ENCODE assay signal across 8 cellular contexts in the genomic region with DNA sequence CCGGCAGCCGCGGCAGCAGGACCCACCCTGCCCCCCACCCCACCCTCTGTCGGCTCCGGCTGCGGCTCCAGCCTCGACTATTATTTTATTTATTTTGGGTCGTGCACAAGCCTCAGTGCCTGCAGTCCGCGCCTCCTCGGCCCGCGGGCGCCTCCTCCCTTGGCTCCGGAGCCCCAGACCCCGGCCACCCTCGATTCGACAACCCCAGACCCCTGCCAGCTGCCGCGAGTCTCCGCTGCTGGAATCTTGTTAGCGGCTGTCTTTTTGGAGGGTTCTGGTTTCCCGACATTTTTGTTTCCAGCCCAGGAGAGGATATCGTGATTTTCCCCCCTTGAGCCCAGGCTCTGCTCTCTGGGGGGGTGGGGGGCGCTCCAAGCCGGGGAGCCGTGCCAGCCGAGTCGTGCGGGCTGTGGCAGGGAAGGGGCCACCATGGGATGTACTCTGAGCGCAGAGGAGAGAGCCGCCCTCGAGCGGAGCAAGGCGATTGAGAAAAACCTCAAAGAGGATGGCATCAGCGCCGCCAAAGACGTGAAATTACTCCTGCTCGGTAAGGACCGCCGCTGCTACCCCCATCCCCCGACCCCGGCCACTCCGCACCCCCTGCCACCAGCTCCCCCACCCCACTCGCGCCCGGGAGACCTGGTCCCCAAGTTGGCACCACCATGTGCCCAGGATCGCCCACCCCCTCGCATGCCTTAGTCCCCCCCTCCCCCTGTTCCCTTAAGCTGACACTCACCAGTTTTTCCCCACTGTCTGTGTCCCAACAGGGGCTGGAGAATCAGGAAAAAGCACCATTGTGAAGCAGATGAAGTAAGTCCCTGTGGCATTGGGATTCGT. TPM values are rescaled to one million over a fixed set of nuclear protein-coding genes. Genes with fewer than 3 reads are reported as not detected.
DNase-seq lines count a peak whose midpoint lies in the region; ATAC-seq and TF ChIP-seq lines count a peak whose summit lies in the region.

No MANE protein-coding gene starts in this region.

- TF ChIP-seq CTCF in DND-41 (IDR thresholded peaks at IDR 0.05; ENCODE audit: borderline replicate concordance, extremely low read depth, low read length, poor library complexity, severe bottlenecking) = no peak
- no peak for TF ChIP-seq CTCF in OCI-LY3 (IDR thresholded peaks at IDR 0.05; ENCODE audit: low read depth, low read length)
- no peak for TF ChIP-seq CTCF in fibroblast of pulmonary artery (IDR thresholded peaks at IDR 0.05; ENCODE audit: low read length, missing control alignments)
- no peak for TF ChIP-seq CTCF in psoas muscle (IDR thresholded peaks at IDR 0.05)
- no peak for TF ChIP-seq CTCF in OCI-LY7 (conservative IDR thresholded peaks at IDR 0.05; ENCODE audit: low read length)

- POLR2A ChIA-PET in OCI-LY7 (lab: Charles Lee) = interaction anchor here (0.7 kb wide), 1 partner anchor 19 kb away, joined by 4 read pairs; no protein-coding TSS in a partner anchor

- no peaks in the 10 kb centered on the region for H3K27me3 ChIP-seq in DND-41 (ENCODE audit: insufficient read depth, low read length, poor library complexity)
- peaks cover 73% of the 10 kb centered on the region for H3K27me3 ChIP-seq in OCI-LY3 (ENCODE audit: low read depth, low read length)
- H3K27me3 ChIP-seq in psoas muscle (ENCODE audit: insufficient read depth in 3 of 3, low read length in 2 of 3) = peaks cover 0 to 85% (median 11%) of the 10 kb centered on the region in 3 donors

- no TSS peak for BruUV-seq in OCI-LY7 (replicated peaks; lab: Mats Ljungman, UMichigan)

- CTCF ChIA-PET in OCI-LY7 (lab: Charles Lee; ENCODE audit: unreplicated experiment) = no interaction called here

- no peaks in the 10 kb centered on the region for H3K9me2 ChIP-seq in OCI-LY7 (ENCODE audit: insufficient read depth, low read length)

- H3K4me2 ChIP-seq in DND-41 (ENCODE audit: insufficient read depth, low read length) (peak overlapping the region; percentile 94), OCI-LY3 (ENCODE audit: low read length) (peak overlapping the region; percentile 78), OCI-LY7 (ENCODE audit: low read length) (no peak overlapping the region)

- H3K27ac ChIP-seq in DND-41 (ENCODE audit: low read length) (peak overlapping the region; percentile 62), OCI-LY3 (ENCODE audit: low read length) (no peak overlapping the region), psoas muscle (peak overlapping the region; percentile 16), OCI-LY7 (ENCODE audit: low read depth, low read length, poor library complexity, severe bottlenecking) (no peak overlapping the region)

- ATAC-seq in DND-41 (ENCODE audit: insufficient read depth, low read depth) (peak; percentile 58), psoas muscle (no peak), HG03460 (IDR thresholded peaks at IDR 0.05; ENCODE audit: unreplicated experiment) (no peak), HG02610 (IDR thresholded peaks at IDR 0.05; ENCODE audit: unreplicated experiment) (no peak)

- DNase-seq in DND-41 (peak; percentile 56), fibroblast of pulmonary artery (ENCODE audit: low read depth) (no peak), psoas muscle (peak in 1 of 2 donors; percentile 48), OCI-LY7 (ENCODE audit: low spot score) (no peak), germinal center (ENCODE audit: low spot score) (no peak)

- peak overlapping the region; percentile 66 for H3K9ac ChIP-seq in DND-41 (ENCODE audit: low read depth, low read length)
- H3K9ac ChIP-seq in OCI-LY3 (ENCODE audit: low read length) = no peak overlapping the region

- H3K4me3 ChIP-seq in DND-41 (ENCODE audit: low read depth in 1 of 2, low read length in 2 of 2) = peak overlapping the region; percentile 61 to 86
- H3K4me3 ChIP-seq in OCI-LY3 (ENCODE audit: low read length) = peak overlapping the region; percentile 94
- peak overlapping the region; percentile 10 for H3K4me3 ChIP-seq in fibroblast of pulmonary artery (replicated peaks; ENCODE audit: low read depth, low read length)
- peak overlapping the region; percentile 65 for H3K4me3 ChIP-seq in psoas muscle
- H3K4me3 ChIP-seq in OCI-LY7 (ENCODE audit: low read depth, low read length, poor library complexity, severe bottlenecking) = no peak overlapping the region

- H2AFZ ChIP-seq in DND-41 (ENCODE audit: low read depth, low read length) (peak overlapping the region; percentile 69), OCI-LY3 (ENCODE audit: low read depth, low read length) (peak overlapping the region; percentile 80), OCI-LY7 (ENCODE audit: low read length) (no peak overlapping the region)

- no peaks in the 10 kb centered on the region for H3K9me3 ChIP-seq in DND-41 (ENCODE audit: insufficient read depth, low read length, severe bottlenecking)
- no peaks in the 10 kb centered on the region for H3K9me3 ChIP-seq in OCI-LY3 (ENCODE audit: insufficient read depth, low read length)
- no peaks in the 10 kb centered on the region for H3K9me3 ChIP-seq in psoas muscle
- H3K9me3 ChIP-seq in OCI-LY7 (ENCODE audit: low read length) = no peaks in the 10 kb centered on the region

- H3K4me1 ChIP-seq in DND-41 (ENCODE audit: insufficient read depth, low read length) = peaks cover 52% of the 10 kb centered on the region
- H3K4me1 ChIP-seq in OCI-LY3 (ENCODE audit: low read length) = peaks cover 9% of the 10 kb centered on the region
- no peaks in the 10 kb centered on the region for H3K4me1 ChIP-seq in psoas muscle
- H3K4me1 ChIP-seq in OCI-LY7 (ENCODE audit: insufficient read depth, low read length, poor library complexity, severe bottlenecking) = no peaks in the 10 kb centered on the region

- WGBS in psoas muscle, 3 donors = 0 to 2% (median 1%) methylated on average over 45 to 50 of the region's 50 CpGs

- H3K36me3 ChIP-seq in DND-41 (ENCODE audit: insufficient read depth, low read length) (no peaks in the 10 kb centered on the region), OCI-LY3 (replicated peaks; ENCODE audit: low read depth, low read length) (no peaks in the 10 kb centered on the region), psoas muscle (ENCODE audit: insufficient read depth in 1 of 2, low read depth in 1 of 2) (no peaks in the 10 kb centered on the region), OCI-LY7 (ENCODE audit: insufficient read depth, low read length) (no peaks in the 10 kb centered on the region)

- intact Hi-C loops in psoas muscle (cut with DNase I) (no loop called here), OCI-LY7 (cut with micrococcal nuclease; ENCODE audit: unreplicated experiment) (no loop called here)

- H4K20me1 ChIP-seq in DND-41 (ENCODE audit: insufficient read depth, low read length) = peaks cover 4% of the 10 kb centered on the region; the same call in 1 of the 2 replicates
- no peaks in the 10 kb centered on the region; the same call in 1 of the 2 replicates for H4K20me1 ChIP-seq in OCI-LY3 (ENCODE audit: insufficient read depth, low read length)
- no peaks in the 10 kb centered on the region for H4K20me1 ChIP-seq in OCI-LY7 (ENCODE audit: insufficient read depth, low read length)

- H3K79me2 ChIP-seq in DND-41 (ENCODE audit: insufficient read depth, low read length) (peaks cover 24% of the 10 kb centered on the region), OCI-LY3 (ENCODE audit: low read length) (no peaks in the 10 kb centered on the region), OCI-LY7 (ENCODE audit: insufficient read depth, low read depth, low read length) (no peaks in the 10 kb centered on the region)

RNA-seq across cellular contexts. Expression of gene GNAO1, which starts 0.7 kb away (rescaled TPM):
- total RNA-seq in psoas muscle (1 to 10 TPM in 3 of 4 donors, under 1 TPM in 1; 0.50 to 1.9 (median 1.1) TPM), OCI-LY7 (2022) (not detected in 2 replicates)
- under 1 TPM; 0.35 to 0.60 (median 0.36) TPM for polyA plus RNA-seq in psoas muscle
- not detected in 2 replicates for total RNA-seq in OCI-LY7 (2014; rRNA removed; shearing (Covaris generic))

Comparison
In these comparisons a context has a peak if more than half of its experiments do, and no peak if none do; other contexts are left out.
1. H3K27ac ChIP-seq: peak in DND-41 (single experiment) and psoas muscle (single experiment); none in OCI-LY3 (single experiment) and OCI-LY7 (single experiment).